Comparison of ENCODE assay signal across 9 cellular contexts in the genomic region with DNA sequence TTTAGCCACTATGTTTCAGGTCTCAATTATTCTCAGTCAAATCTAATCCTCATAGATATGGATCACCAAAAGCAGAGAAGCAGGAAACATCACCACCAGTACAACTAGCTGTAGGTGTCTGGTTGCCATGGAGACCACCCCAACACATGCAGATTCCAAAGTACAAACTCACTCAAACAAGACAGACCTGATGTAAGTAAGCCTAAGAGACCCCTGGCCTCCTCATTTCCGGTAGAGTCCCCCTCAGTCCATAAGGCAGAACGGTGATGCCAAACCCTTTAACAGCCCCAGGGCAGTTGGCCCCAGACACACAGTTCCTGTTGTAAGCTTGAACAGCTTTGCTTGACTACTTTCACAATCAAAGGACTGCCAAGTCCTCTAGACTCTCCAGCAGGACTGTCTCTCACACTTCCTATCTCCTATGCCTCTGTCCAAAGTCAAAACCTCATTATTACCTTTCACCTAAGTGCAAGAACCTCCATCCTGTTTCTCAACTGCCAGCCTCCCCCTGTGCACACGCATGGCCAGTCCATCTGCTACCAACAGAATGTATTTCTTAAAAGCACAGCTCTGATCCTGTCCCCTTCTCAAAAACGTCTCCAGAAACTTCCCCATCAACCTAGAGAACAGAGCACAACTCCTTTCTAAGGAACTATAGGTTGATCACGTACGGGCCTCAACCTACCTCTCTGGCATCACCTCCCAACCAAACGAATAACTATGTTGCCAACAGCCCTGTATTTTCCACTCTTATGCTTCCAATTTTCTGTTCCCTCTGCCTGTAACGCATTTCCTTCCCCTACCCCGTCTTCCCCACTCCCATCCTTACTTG. TPM values are rescaled to one million over a fixed set of nuclear protein-coding genes. Genes with fewer than 3 reads are reported as not detected.
DNase-seq lines count a peak whose midpoint lies in the region; ATAC-seq, FAIRE-seq and TF ChIP-seq lines count a peak whose summit lies in the region.
"Had no signal": no experiment of that assay in that cellular context is flagged by ENCODE, and none has a peak within 500 bp of the region (broad histone marks: within the 10 kb centered on the region; RNA-seq: fewer than 3 reads in every experiment).

No MANE protein-coding gene starts in this region.

- no peak for TF ChIP-seq CTCF in GM12878 (IDR thresholded peaks at IDR 0.05 in 2 of 3, conservative IDR thresholded peaks at IDR 0.05 in 1 of 3; ENCODE audit: control insufficient read depth in 2 of 3, extremely low read depth in 1 of 3, insufficient read depth in 1 of 3, low read depth in 3 of 3, low read length in 3 of 3)

- H3K27ac Mint-ChIP-seq in stimulated activated naive B cell treated with anti-CD40 and anti-IgM and Interleukin-4, amounts not matched to agents 10 μg/mL and 1 μg/mL and 100 μg/mL, for 72 hours = no peak overlapping the region

- no peak for TF ChIP-seq RAD21 in GM12878 (IDR thresholded peaks at IDR 0.05; ENCODE audit: insufficient read depth, low read depth, low read length)

- no peaks in the 10 kb centered on the region for H4K20me1 ChIP-seq in GM12878 (ENCODE audit: control insufficient read depth, insufficient read depth)

- H3K36me3 Mint-ChIP-seq in stimulated activated naive B cell treated with anti-CD40 and anti-IgM and Interleukin-4, amounts not matched to agents 10 μg/mL and 1 μg/mL and 100 μg/mL, for 72 hours = peaks cover 45 to 70% of the 10 kb centered on the region in 2 donors

- no peaks in the 10 kb centered on the region for H3K79me2 ChIP-seq in GM12878 (ENCODE audit: control insufficient read depth, insufficient read depth, low read length)

- RAD21 ChIA-PET in GM12878 (lab: Charles Lee; ENCODE audit: unreplicated experiment) = no interaction called here

- peaks cover 13 to 18% of the 10 kb centered on the region in 2 donors for H3K4me1 Mint-ChIP-seq in stimulated activated naive B cell treated with anti-CD40 and anti-IgM and Interleukin-4, amounts not matched to agents 10 μg/mL and 1 μg/mL and 100 μg/mL, for 72 hours

- no peak for TF ChIP-seq POLR2A in GM12878 (IDR thresholded peaks at IDR 0.05; ENCODE audit: low read depth, low read length)

- H3K4me3 ChIP-seq in GM12878 (no peak overlapping the region), aorta (ENCODE audit: low read length in 2 of 2) (no peak overlapping the region)

- SMC1A ChIA-PET in GM12878 (lab: Charles Lee; ENCODE audit: uncharacterized antibody, unreplicated experiment) = interaction anchor here (0.6 to 1.9 kb wide), 4 partner anchors 20 to 340 kb away, joined by 3 to 6 read pairs (median 3); a partner anchor contains a TSS

- no peak for TF ChIP-seq EP300 in GM12878 (IDR thresholded peaks at IDR 0.05; ENCODE audit: borderline replicate concordance in 1 of 2, control insufficient read depth in 1 of 2, low read depth in 2 of 2, low read length in 2 of 2)

- H3K9ac ChIP-seq in GM12878 (ENCODE audit: control insufficient read depth, insufficient read depth, low read length) = no peak overlapping the region

- no TSS peak for BruUV-seq in GM12878 (replicated peaks; lab: Mats Ljungman, UMichigan)

- POLR2A ChIA-PET in GM12878 (lab: Charles Lee) = interaction anchor here (0.8 kb wide), 1 partner anchor 15 kb away, joined by 3 read pairs; no protein-coding TSS in a partner anchor

- H3K27ac ChIP-seq in GM12878 (ENCODE audit: control insufficient read depth, insufficient read depth) (no peak overlapping the region), aorta (ENCODE audit: low read depth in 1 of 2, low read length in 2 of 2) (no peak overlapping the region)

- H3K4me3 Mint-ChIP-seq in stimulated activated naive B cell treated with anti-CD40 and anti-IgM and Interleukin-4, amounts not matched to agents 10 μg/mL and 1 μg/mL and 100 μg/mL, for 72 hours = no peak overlapping the region

- H3K27me3 ChIP-seq in GM12878 (replicated peaks in 1 of 2; ENCODE audit: control insufficient read depth in 2 of 2, insufficient read depth in 2 of 2, low read length in 1 of 2) (no peaks in the 10 kb centered on the region), aorta (ENCODE audit: control insufficient read depth in 1 of 2, insufficient read depth in 2 of 2, low read length in 1 of 2) (no peaks in the 10 kb centered on the region)

- CTCF ChIA-PET in GM12878 (lab: Yijun Ruan, JAX) = interaction anchor here (1.3 to 1.7 kb wide), 2 partner anchors 16 to 87 kb away, joined by 3 to 4 read pairs; no protein-coding TSS in a partner anchor

- no peaks in the 10 kb centered on the region; the same call in 2 of the 3 replicates for H3K9me3 ChIP-seq in GM12878 (replicated peaks; ENCODE audit: control insufficient read depth, insufficient read depth, low read length)
- no peaks in the 10 kb centered on the region for H3K9me3 ChIP-seq in aorta (ENCODE audit: control insufficient read depth, low read length)

- in situ Hi-C loops in GM12878 (cut with MboI) = no loop called here

- ATAC-seq in left cardiac atrium (peak; percentile 41 to 77), GM12878 (no peak), aorta (ENCODE audit: low FRiP score) (peak; percentile 39)
- no peak for ATAC-seq in stimulated activated naive B cell treated with anti-CD40 and anti-IgM and Interleukin-4, amounts not matched to agents 10 μg/mL and 1 μg/mL and 100 μg/mL, for 72 hours (replicated peaks)

- no peaks in the 10 kb centered on the region for H3K27me3 Mint-ChIP-seq in stimulated activated naive B cell treated with anti-CD40 and anti-IgM and Interleukin-4, amounts not matched to agents 10 μg/mL and 1 μg/mL and 100 μg/mL, for 72 hours

- H2AFZ ChIP-seq in GM12878 (ENCODE audit: control insufficient read depth, low read depth, low read length) = no peak overlapping the region

- peaks cover 8 to 10% of the 10 kb centered on the region in 2 experiments for H3K36me3 ChIP-seq in GM12878 (ENCODE audit: control insufficient read depth in 2 of 2, insufficient read depth in 2 of 2, low read length in 1 of 2)
- no peaks in the 10 kb centered on the region for H3K36me3 ChIP-seq in aorta (ENCODE audit: control insufficient read depth in 1 of 2, insufficient read depth in 2 of 2, low read length in 1 of 2)

- peaks cover 0 to 5% of the 10 kb centered on the region in 2 donors for H3K9me3 Mint-ChIP-seq in stimulated activated naive B cell treated with anti-CD40 and anti-IgM and Interleukin-4, amounts not matched to agents 10 μg/mL and 1 μg/mL and 100 μg/mL, for 72 hours

- DNase-seq in left cardiac atrium (no peak), cardiac septum (ENCODE audit: low spot score) (no peak), GM12878 (ENCODE audit: low read depth, low spot score) (no peak), iris pigment epithelial cell (ENCODE audit: low read depth) (peak; percentile 91), aorta (no peak), UCSD-AML1 (lab: John Stamatoyannopoulos, UW; ENCODE audit: unreplicated experiment) (no peak), 8988T (no peak)
- DNase-seq in stimulated activated naive B cell treated with anti-CD40 and anti-IgM and Interleukin-4, amounts not matched to agents 10 μg/mL and 1 μg/mL and 100 μg/mL, for 72 hours = no peak

- H3K4me2 ChIP-seq in GM12878 (ENCODE audit: control insufficient read depth, insufficient read depth) = no peak overlapping the region

- 86% methylated on average over 9 of the region's 9 CpGs for WGBS in GM12878 (ENCODE audit: insufficient coverage, insufficient replicate concordance, low lambda C conversion rate, missing lambda C conversion rate)
- 73 to 75% methylated on average over 9 of the region's 9 CpGs for WGBS in aorta, 2 donors

- FAIRE-seq in GM12878 (lab: Jason Lieb, UNC) = no peak
- FAIRE-seq: D721Med had no signal

- H3K4me1 ChIP-seq in GM12878 (ENCODE audit: control insufficient read depth, insufficient read depth, low read length) = no peaks in the 10 kb centered on the region
- no peaks in the 10 kb centered on the region for H3K4me1 ChIP-seq in aorta (ENCODE audit: control insufficient read depth in 1 of 2, insufficient read depth in 2 of 2, low read length in 2 of 2)

- intact Hi-C loops in left cardiac atrium (cut with DNase I) (no loop called here), cardiac septum (cut with DNase I) (no loop called here), GM12878 (cut with micrococcal nuclease; ENCODE audit: unreplicated experiment) (no loop called here), aorta (cut with DNase I) (no loop called here)

TF ChIP-seq in GM12878, 131 proteins besides CTCF, POLR2A, EP300 and RAD21:
- TF ChIP-seq, protein P1, sequence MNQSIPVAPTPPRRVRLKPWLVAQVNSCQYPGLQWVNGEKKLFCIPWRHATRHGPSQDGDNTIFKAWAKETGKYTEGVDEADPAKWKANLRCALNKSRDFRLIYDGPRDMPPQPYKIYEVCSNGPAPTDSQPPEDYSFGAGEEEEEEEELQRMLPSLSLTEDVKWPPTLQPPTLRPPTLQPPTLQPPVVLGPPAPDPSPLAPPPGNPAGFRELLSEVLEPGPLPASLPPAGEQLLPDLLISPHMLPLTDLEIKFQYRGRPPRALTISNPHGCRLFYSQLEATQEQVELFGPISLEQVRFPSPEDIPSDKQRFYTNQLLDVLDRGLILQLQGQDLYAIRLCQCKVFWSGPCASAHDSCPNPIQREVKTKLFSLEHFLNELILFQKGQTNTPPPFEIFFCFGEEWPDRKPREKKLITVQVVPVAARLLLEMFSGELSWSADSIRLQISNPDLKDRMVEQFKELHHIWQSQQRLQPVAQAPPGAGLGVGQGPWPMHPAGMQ (IDR thresholded peaks at IDR 0.05; ENCODE audit: borderline replicate concordance) = no peak
- peak; percentile 62 for TF ChIP-seq BMI1 (IDR thresholded peaks at IDR 0.05; ENCODE audit: borderline replicate concordance)

RNA-seq across cellular contexts. Expression of a gene that starts 23.9 kb away (rescaled TPM):
- 10 to 100 TPM; 11.3 to 11.7 TPM for total RNA-seq in left cardiac atrium
- 7.2 TPM for total RNA-seq in cardiac septum
- total RNA-seq in GM12878 (2013; cell fraction: nucleolus; rRNA removed) = 72.4 and 88.7 TPM in 2 replicates
- total RNA-seq in GM12878 (2014; rRNA removed) = 14.1 and 14.2 TPM in 2 replicates
- total RNA-seq in GM12878 (2014; rRNA removed; fragmentation: Illumina TruSeq; extraction: Trizol) = 13.9 and 15.2 TPM in 2 replicates
- total RNA-seq in GM12878 (2021) = 22.1 and 23.8 TPM in 2 replicates
- polyA plus RNA-seq in GM12878 (2011; ENCODE audit: low read depth) = 9.2 TPM
- polyA plus RNA-seq in GM12878 (2011; rRNA removed) = 12.3 and 13.6 TPM in 2 replicates
- polyA plus RNA-seq in GM12878 (2011; cell fraction: cytosol; rRNA removed) = 15.3 and 17.4 TPM in 2 replicates
- 11.4 and 19.5 TPM in 2 replicates for polyA plus RNA-seq in GM12878 (2011; cell fraction: nucleus; rRNA removed)
- polyA plus RNA-seq in GM12878 (2012) = 8.4 and 11.3 TPM in 2 replicates
- 8.2 and 10.9 TPM in 2 replicates for polyA plus RNA-seq in GM12878 (2014; fragmentation: Illumina TruSeq; extraction: Trizol)
- 10 to 100 TPM in 1 of 2 experiments, 1 to 10 TPM in 1; 8.6 to 11.7 TPM for polyA plus RNA-seq in GM12878 (2014; fragmentation: Nextera tagmentation; extraction: Ambion mirVana)
- 10.6 and 16.6 TPM in 2 replicates for polyA plus RNA-seq in GM12878 (2014; rRNA removed)
- polyA plus RNA-seq in GM12878 (2016; fragmentation: Nextera tagmentation; extraction: Ambion mirVana) = 10 to 100 TPM; 16.3 to 18.6 TPM
- polyA minus RNA-seq in GM12878 (2011; rRNA and poly(A)+ RNA removed) = 35.9 and 58.5 TPM in 2 replicates
- polyA minus RNA-seq in GM12878 (2011; cell fraction: cytosol; rRNA and poly(A)+ RNA removed) = 5.3 and 9.4 TPM in 2 replicates
- polyA minus RNA-seq in GM12878 (2011; cell fraction: nucleus; rRNA and poly(A)+ RNA removed) = 27.7 and 63.9 TPM in 2 replicates
- total RNA-seq in aorta = 10 to 100 TPM; 22.7 to 31.8 TPM
- polyA plus RNA-seq in aorta = 10 to 100 TPM in 1 of 2 donors, 1 to 10 TPM in 1; 9.3 to 12.3 TPM

Comparison
In these comparisons a context has a peak if more than half of its experiments do, and no peak if none do; other contexts are left out.
1. ATAC-seq: peak in left cardiac atrium (2 of 2) and aorta (single experiment); none in GM12878 (single experiment) and stimulated activated naive B cell treated with anti-CD40 and anti-IgM and Interleukin-4, amounts not matched to agents 10 μg/mL and 1 μg/mL and 100 μg/mL, for 72 hours (0 of 2).